In the genomic region with DNA sequence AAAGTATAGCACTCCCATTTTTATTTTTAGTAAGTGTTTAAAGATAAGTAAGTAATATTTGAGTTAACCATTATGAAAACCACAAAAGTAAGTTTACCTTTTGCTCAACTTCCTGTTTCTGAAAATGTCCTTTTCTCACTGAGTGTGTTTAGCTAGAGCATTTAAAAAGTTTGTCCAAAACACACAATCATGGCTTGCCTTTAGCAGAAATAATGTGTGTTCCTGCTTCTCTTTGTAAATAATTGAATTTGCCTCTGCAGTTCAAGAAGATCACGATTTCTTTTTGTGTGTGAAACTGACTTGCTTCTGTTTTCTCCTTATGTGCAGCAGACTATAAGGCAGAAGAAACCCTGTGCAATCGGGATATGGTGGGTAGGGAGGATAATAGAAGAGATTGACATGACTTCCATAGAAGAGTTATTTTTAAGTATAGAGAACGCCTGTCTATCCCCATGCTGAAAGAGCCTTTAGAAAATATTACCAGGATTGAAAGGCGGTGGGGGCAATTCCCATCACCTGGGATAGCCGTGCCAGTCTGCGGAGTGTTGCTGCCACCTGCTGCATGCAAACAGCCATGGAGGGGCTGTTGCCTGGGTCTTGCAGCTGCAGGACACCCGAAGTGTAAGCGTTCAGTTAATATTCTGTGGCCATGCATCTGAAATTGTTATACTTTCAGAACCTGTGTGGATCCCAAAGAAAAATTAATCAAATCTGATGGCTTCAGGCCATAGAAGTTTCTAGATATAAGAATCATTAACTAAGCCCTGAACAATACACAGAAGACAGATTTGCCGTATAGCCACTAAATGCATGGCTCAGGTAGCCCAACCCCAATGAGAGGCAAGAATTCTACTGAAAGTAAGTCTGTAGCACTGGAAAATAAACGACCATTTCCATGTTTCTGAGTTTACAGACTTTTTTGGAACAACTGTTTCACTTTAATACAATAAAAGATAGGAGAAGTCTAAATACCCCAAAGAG, we compare ENCODE assay signal across 9 cellular contexts. TPM values are rescaled to one million over a fixed set of nuclear protein-coding genes. Genes with fewer than 3 reads are reported as not detected.
A peak's percentile ranks its signal among the peaks of the same experiment; 100 is the strongest.
DNase-seq lines count a peak whose midpoint lies in the region; ATAC-seq and TF ChIP-seq lines count a peak whose summit lies in the region.
"Had no signal": no experiment of that assay in that cellular context is flagged by ENCODE, and none has a peak within 500 bp of the region (broad histone marks: within the 10 kb centered on the region; RNA-seq: fewer than 3 reads in every experiment).

No MANE protein-coding gene starts in this region.

- no peaks in the 10 kb centered on the region for H3K27me3 ChIP-seq in CD4-positive, alpha-beta memory T cell (ENCODE audit: insufficient read depth, low read length)
- H3K27me3 ChIP-seq: adrenal gland had no signal

- no peaks in the 10 kb centered on the region for H3K36me3 ChIP-seq in CD4-positive, alpha-beta memory T cell (ENCODE audit: insufficient read depth, low read length)
- H3K36me3 ChIP-seq: adrenal gland had no signal

- peaks cover 0 to 14% of the 10 kb centered on the region in 2 donors for H3K36me3 Mint-ChIP-seq in CD4-positive, alpha-beta memory T cell
- H3K36me3 Mint-ChIP-seq in activated T-cell treated with anti-CD3 and anti-CD28 coated beads, Interleukin-2, amount 50 U/mL, for 4 hours (ENCODE audit: insufficient read depth): peaks cover 3% of the 10 kb centered on the region

- H3K4me1 Mint-ChIP-seq in CD4-positive, alpha-beta memory T cell: peaks cover 8 to 68% (median 41%) of the 10 kb centered on the region in 4 donors
- peaks cover 79% of the 10 kb centered on the region for H3K4me1 Mint-ChIP-seq in activated T-cell treated with anti-CD3 and anti-CD28 coated beads, Interleukin-2, amount 50 U/mL, for 4 hours (ENCODE audit: low read depth)

- H3K4me3 ChIP-seq in CD4-positive, alpha-beta memory T cell (ENCODE audit: low read length in 2 of 2): peak overlapping the region; percentile 46 to 63
- no peak overlapping the region for H3K4me3 ChIP-seq in foreskin fibroblast (ENCODE audit: low read depth in 1 of 2, low read length in 2 of 2)
- H3K4me3 ChIP-seq: adrenal gland had no signal

- CTCF ChIA-PET in CD4-positive, alpha-beta memory T cell (lab: Charles Lee; ENCODE audit: partially characterized antibody): interaction anchor here (0.6 to 3.8 kb wide), 16 partner anchors 12 to 1810 kb away, joined by 3 to 21 read pairs (median 4); no protein-coding TSS in a partner anchor

- TF ChIP-seq CTCF in foreskin fibroblast (IDR thresholded peaks at IDR 0.05; ENCODE audit: low read depth, low read length): peak; percentile 76

- no peaks in the 10 kb centered on the region for H3K27me3 Mint-ChIP-seq in CD4-positive, alpha-beta memory T cell
- H3K27me3 Mint-ChIP-seq in activated T-cell treated with anti-CD3 and anti-CD28 coated beads, Interleukin-2, amount 50 U/mL, for 4 hours (ENCODE audit: low read depth): no peaks in the 10 kb centered on the region

- H3K27ac Mint-ChIP-seq in CD4-positive, alpha-beta memory T cell: peak overlapping the region in 6 of 7 donors; percentile 51 to 96 (median 86)

- peaks cover 0 to 2% (median 0%) of the 10 kb centered on the region in 8 donors for H3K9me3 Mint-ChIP-seq in CD4-positive, alpha-beta memory T cell
- no peaks in the 10 kb centered on the region for H3K9me3 Mint-ChIP-seq in activated T-cell treated with anti-CD3 and anti-CD28 coated beads, Interleukin-2, amount 50 U/mL, for 4 hours

- DNase-seq in CD4-positive, alpha-beta memory T cell: peak; percentile 51 to 67 (median 58)
- DNase-seq in NK-92 (lab: John Stamatoyannopoulos, UW; ENCODE audit: unreplicated experiment) (peak; percentile 6), foreskin fibroblast (peak in 1 of 2 donors; percentile 71), retina (peak; percentile 70), GDM1 (lab: John Stamatoyannopoulos, UW) (no peak)
- peak; percentile 63 for DNase-seq in activated T-cell treated with anti-CD3 and anti-CD28 coated beads, Interleukin-2, amount 50 U/mL, for 4 hours

- intact Hi-C loops in CD4-positive, alpha-beta memory T cell (cut with micrococcal nuclease): loop anchor here (1.0 to 5.0 kb wide), 3 partner anchors 227 to 1225 kb away; no protein-coding TSS in a partner anchor

- no peaks in the 10 kb centered on the region for H3K9me3 ChIP-seq in CD4-positive, alpha-beta memory T cell (ENCODE audit: control insufficient read depth in 1 of 2, low read length in 2 of 2)
- H3K9me3 ChIP-seq: adrenal gland had no signal

- POLR2A ChIA-PET in CD4-positive, alpha-beta memory T cell (lab: Charles Lee; ENCODE audit: partially characterized antibody): interaction anchor here (0.6 to 4.1 kb wide), 8 partner anchors 9 to 1735 kb away, joined by 3 to 16 read pairs (median 5); no protein-coding TSS in a partner anchor

- H3K4me3 Mint-ChIP-seq in CD4-positive, alpha-beta memory T cell: peak overlapping the region; percentile 65 to 87 (median 84)
- H3K4me3 Mint-ChIP-seq in activated T-cell treated with anti-CD3 and anti-CD28 coated beads, Interleukin-2, amount 50 U/mL, for 4 hours: peak overlapping the region; percentile 74

- ATAC-seq in GM19035 (IDR thresholded peaks at IDR 0.05; ENCODE audit: unreplicated experiment) (peak; percentile 63), HG03139 (IDR thresholded peaks at IDR 0.05; ENCODE audit: unreplicated experiment) (peak; percentile 67)
- ATAC-seq in activated T-cell treated with anti-CD3 and anti-CD28 coated beads, Interleukin-2, amount 50 U/mL, for 4 hours: peak; percentile 21 to 23

- H3K27ac ChIP-seq in CD4-positive, alpha-beta memory T cell (ENCODE audit: low read depth, low read length): peak overlapping the region; percentile 33
- H3K27ac ChIP-seq: adrenal gland had no signal

- H3K4me1 ChIP-seq in CD4-positive, alpha-beta memory T cell (ENCODE audit: insufficient read depth, low read length): peaks cover 51% of the 10 kb centered on the region
- H3K4me1 ChIP-seq: adrenal gland had no signal

RNA-seq across cellular contexts. Expression of a gene that starts 2.4 kb away (rescaled TPM):
- total RNA-seq in CD4-positive, alpha-beta memory T cell: 100 to 1,000 TPM; 215 to 228 TPM
- polyA plus RNA-seq in CD4-positive, alpha-beta memory T cell: 100 to 1,000 TPM; 199 to 307 TPM
- total RNA-seq in activated T-cell treated with anti-CD3 and anti-CD28 coated beads, Interleukin-2, amount 50 U/mL, for 4 hours: 10 to 100 TPM; 21.4 to 28.3 (median 25.2) TPM

RNA-seq across cellular contexts. Expression of a gene that starts 55.5 kb away (rescaled TPM):
- under 1 TPM in 1 of 2 experiments, not detected in 1; 0.19 TPM for total RNA-seq in CD4-positive, alpha-beta memory T cell
- 1 to 10 TPM in 1 of 2 donors, not detected in 1; 1.4 TPM for polyA plus RNA-seq in CD4-positive, alpha-beta memory T cell
- 100 to 1,000 TPM; 180 to 336 (median 325) TPM for total RNA-seq in activated T-cell treated with anti-CD3 and anti-CD28 coated beads, Interleukin-2, amount 50 U/mL, for 4 hours
- polyA plus RNA-seq: adrenal gland had no signal

Comparison
In these comparisons a context has a peak if more than half of its experiments do, and no peak if none do; other contexts are left out.
1. H3K4me3 ChIP-seq: peak in CD4-positive, alpha-beta memory T cell (2 of 2); none in foreskin fibroblast (0 of 2).
2. RNA of a gene that starts 2.4 kb away (total RNA-seq): 215 to 228 TPM in CD4-positive, alpha-beta memory T cell; 21.4 to 28.3 TPM in activated T-cell treated with anti-CD3 and anti-CD28 coated beads, Interleukin-2, amount 50 U/mL, for 4 hours; every median in the first group is over 4 times any median in the second.
3. RNA of a gene that starts 55.5 kb away (total RNA-seq): 180 to 336 TPM in activated T-cell treated with anti-CD3 and anti-CD28 coated beads, Interleukin-2, amount 50 U/mL, for 4 hours; 0.19 TPM in CD4-positive, alpha-beta memory T cell; every median in the first group is over 100 times any median in the second.
4. Peak in every context shown above with its lines, with median percentiles within 50 percentile points of each other: ATAC-seq.